Comparison of ENCODE assay signal across 14 cellular contexts in genomic region chr3:160677459-160677901, GRCh38. TPM values are rescaled to one million over a fixed set of nuclear protein-coding genes. Genes with fewer than 3 reads are reported as not detected.
A peak's percentile ranks its signal among the peaks of the same experiment; 100 is the strongest.
DNase-seq lines count a peak whose midpoint lies in the region; ATAC-seq, FAIRE-seq and TF ChIP-seq lines count a peak whose summit lies in the region.
"Had no signal": no experiment of that assay in that cellular context is flagged by ENCODE, and none has a peak within 500 bp of the region (broad histone marks: within the 10 kb centered on the region; RNA-seq: fewer than 3 reads in every experiment).

No MANE protein-coding gene starts in this region.

- peaks cover 28% of the 10 kb centered on the region for H3K4me1 Mint-ChIP-seq in astrocyte (ENCODE audit: low read depth, unreplicated experiment)
- H3K4me1 Mint-ChIP-seq: activated B cell treated with CpG ODN at 0.5 μM for 24 hours; stimulated activated naive B cell treated with anti-CD40 and anti-IgM and Interleukin-4, amounts not matched to agents 10 μg/mL and 1 μg/mL and 100 μg/mL, for 72 hours had no signal

- H3K36me3 ChIP-seq in astrocyte (ENCODE audit: insufficient read depth, low read length) (no peaks in the 10 kb centered on the region), skeletal muscle satellite cell (ENCODE audit: insufficient read depth, low read length) (no peaks in the 10 kb centered on the region)

- no peaks in the 10 kb centered on the region for H4K20me1 ChIP-seq in astrocyte (ENCODE audit: insufficient read depth, low read length)

- peak overlapping the region; percentile 99 for H3K27ac Mint-ChIP-seq in astrocyte (ENCODE audit: unreplicated experiment)
- H3K27ac Mint-ChIP-seq: activated B cell treated with CpG ODN at 0.5 μM for 24 hours; CD4-positive, alpha-beta T cell; stimulated activated naive B cell treated with anti-CD40 and anti-IgM and Interleukin-4, amounts not matched to agents 10 μg/mL and 1 μg/mL and 100 μg/mL, for 72 hours had no signal

- peak; percentile 13 for FAIRE-seq in astrocyte (lab: Jason Lieb, UNC)

- H3K9me3 ChIP-seq in astrocyte (ENCODE audit: insufficient read depth, low read depth, low read length) (no peaks in the 10 kb centered on the region), skeletal muscle satellite cell (replicated peaks; ENCODE audit: low read length) (no peaks in the 10 kb centered on the region)

- H3K36me3 Mint-ChIP-seq in astrocyte (ENCODE audit: low read depth, unreplicated experiment): no peaks in the 10 kb centered on the region
- H3K36me3 Mint-ChIP-seq: stimulated activated naive B cell treated with anti-CD40 and anti-IgM and Interleukin-4, amounts not matched to agents 10 μg/mL and 1 μg/mL and 100 μg/mL, for 72 hours had no signal

- H3K27ac ChIP-seq in astrocyte (ENCODE audit: low read depth, low read length): peak overlapping the region; percentile 71

- H3K79me2 ChIP-seq in astrocyte (ENCODE audit: insufficient read depth, low read length): no peaks in the 10 kb centered on the region

- H3K27me3 ChIP-seq in astrocyte (ENCODE audit: insufficient read depth, low read length) (no peaks in the 10 kb centered on the region), skeletal muscle satellite cell (ENCODE audit: control insufficient read depth, insufficient read depth, low read length) (no peaks in the 10 kb centered on the region)

- H2AFZ ChIP-seq in astrocyte (ENCODE audit: low read depth, low read length): peak overlapping the region; percentile 43

- H3K9me3 Mint-ChIP-seq in astrocyte (ENCODE audit: unreplicated experiment): no peaks in the 10 kb centered on the region
- H3K9me3 Mint-ChIP-seq: activated B cell treated with CpG ODN at 0.5 μM for 24 hours; CD4-positive, alpha-beta T cell; stimulated activated naive B cell treated with anti-CD40 and anti-IgM and Interleukin-4, amounts not matched to agents 10 μg/mL and 1 μg/mL and 100 μg/mL, for 72 hours had no signal

- H3K4me3 ChIP-seq in astrocyte (ENCODE audit: insufficient read depth, low read depth, low read length): peak overlapping the region; percentile 9
- no peak overlapping the region for H3K4me3 ChIP-seq in skeletal muscle satellite cell (ENCODE audit: low read length)

- peaks cover 15% of the 10 kb centered on the region for H3K4me1 ChIP-seq in astrocyte (ENCODE audit: insufficient read depth, low read length)
- peaks cover 10% of the 10 kb centered on the region for H3K4me1 ChIP-seq in skeletal muscle satellite cell (ENCODE audit: control insufficient read depth, insufficient read depth, low read length)

- peak overlapping the region; percentile 72 for H3K4me3 Mint-ChIP-seq in astrocyte (ENCODE audit: unreplicated experiment)
- H3K4me3 Mint-ChIP-seq: activated B cell treated with CpG ODN at 0.5 μM for 24 hours; CD4-positive, alpha-beta T cell; stimulated activated naive B cell treated with anti-CD40 and anti-IgM and Interleukin-4, amounts not matched to agents 10 μg/mL and 1 μg/mL and 100 μg/mL, for 72 hours had no signal

- ATAC-seq in HG02678 (IDR thresholded peaks at IDR 0.05; ENCODE audit: unreplicated experiment): no peak

- H3K4me2 ChIP-seq in astrocyte (ENCODE audit: low read length) (peak overlapping the region; percentile 68), skeletal muscle satellite cell (ENCODE audit: low read length) (peak overlapping the region; percentile 38)

- H3K9ac ChIP-seq in astrocyte (ENCODE audit: low read length) (peak overlapping the region; percentile 9), skeletal muscle satellite cell (ENCODE audit: low read depth, low read length) (no peak overlapping the region)

- no peak for TF ChIP-seq CTCF in astrocyte (IDR thresholded peaks at IDR 0.05; ENCODE audit: insufficient read depth, low read depth, low read length)

- no peaks in the 10 kb centered on the region for H3K27me3 Mint-ChIP-seq in astrocyte (ENCODE audit: low read depth, unreplicated experiment)
- H3K27me3 Mint-ChIP-seq: activated B cell treated with CpG ODN at 0.5 μM for 24 hours had no signal

- DNase-seq in HCEC 1CT (peak; percentile 16), astrocyte (ENCODE audit: low read depth) (peak; percentile 41), islet precursor cell (peak; percentile 61), NCI-H526 treated with DMSO at 0.1 percent for 48 hours (lab: John Stamatoyannopoulos, UW) (no peak), SW 1271 (lab: John Stamatoyannopoulos, UW) (no peak)
- DNase-seq in stimulated activated CD4-positive, alpha-beta T cell treated with anti-CD3 and anti-CD28 coated beads, Interleukin-4, amount 100 ng/mL, for 24 hours: no peak
- DNase-seq: activated B cell treated with CpG ODN at 0.5 μM for 24 hours; activated T-cell treated with anti-CD3 and anti-CD28 coated beads for 4 hours; CD4-positive, alpha-beta T cell; SHP77 treated with DMSO at 0.1 percent for 48 hours; stimulated activated naive B cell treated with anti-CD40 and anti-IgM and Interleukin-4, amounts not matched to agents 10 μg/mL and 1 μg/mL and 100 μg/mL, for 72 hours had no signal

RNA-seq across cellular contexts. Expression of gene ARL14, which starts 0.5 kb away (rescaled TPM):
- 0.16 and 0.22 TPM in 2 replicates for total RNA-seq in astrocyte
- not detected in 2 replicates for total RNA-seq in skeletal muscle satellite cell (2012; rRNA removed)
- total RNA-seq: CD4-positive, alpha-beta T cell; epithelial cell of proximal tubule had no signal

Comparison
In these comparisons a context has a peak if more than half of its experiments do, and no peak if none do; other contexts are left out.
1. DNase-seq: peak in HCEC 1CT (single experiment), astrocyte (single experiment) and islet precursor cell (single experiment); none in stimulated activated CD4-positive, alpha-beta T cell treated with anti-CD3 and anti-CD28 coated beads, Interleukin-4, amount 100 ng/mL, for 24 hours (single experiment), NCI-H526 treated with DMSO at 0.1 percent for 48 hours (single experiment) and SW 1271 (0 of 2).